In the genomic region with DNA sequence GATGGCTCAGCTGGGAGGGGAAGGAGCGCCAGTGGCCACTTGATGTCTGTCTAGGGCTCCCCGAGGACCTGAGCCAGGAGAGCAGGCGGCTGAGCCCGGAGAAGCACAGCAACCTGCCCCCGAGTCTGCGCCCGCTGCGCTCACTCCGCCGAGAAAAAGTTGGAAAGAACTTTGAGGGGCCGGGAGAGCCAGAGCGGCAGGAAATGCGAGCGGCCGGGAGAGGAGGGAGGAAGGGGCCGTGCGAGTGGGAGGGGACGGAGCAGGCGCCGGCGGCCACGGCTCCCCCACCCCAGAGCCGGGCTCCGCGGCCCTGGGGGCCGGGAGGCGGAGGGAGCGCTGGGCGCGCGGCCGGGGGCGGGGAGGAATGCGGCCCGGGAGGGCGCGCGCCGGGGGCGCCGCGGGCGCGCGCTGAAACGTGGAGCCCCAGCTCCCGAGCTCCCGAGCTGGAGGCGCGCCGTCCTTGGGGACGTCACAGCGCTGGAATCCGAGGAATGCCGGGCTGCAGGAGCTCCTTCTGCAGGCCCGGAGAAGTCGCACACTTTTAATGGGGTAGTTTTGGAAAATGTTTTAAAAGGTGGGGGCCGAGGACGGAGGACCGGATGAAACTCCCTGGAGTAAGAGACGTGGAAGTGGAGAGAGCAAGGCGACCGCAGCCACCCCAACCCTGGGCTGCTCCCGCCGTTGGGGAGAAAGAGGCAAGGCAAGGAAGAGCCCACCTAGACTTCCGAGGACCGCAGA, we compare ENCODE assay signal across 1 cellular context.
A peak's percentile ranks its signal among the peaks of the same experiment; 100 is the strongest.
TF ChIP-seq lines count a peak whose summit lies in the region.

A gene (minus strand): TSS at position 167 of the 738 bp plus-strand sequence. CDS start 86,799 bp downstream, outside the sequence.

TF ChIP-seq in HepG2, 621 proteins besides CTCF, POLR2A, EP300 and RAD21 (continued from another document and continues in another):
- TF ChIP-seq ZNF253 (CRISPR knock-in tag; IDR thresholded peaks at IDR 0.05; ENCODE audit: borderline replicate concordance) (no peak), SAFB2 (CRISPR knock-in tag; IDR thresholded peaks at IDR 0.05; ENCODE audit: borderline replicate concordance, low read depth) (no peak; the same call in 1 of the 2 replicates), SPEN (CRISPR knock-in tag; IDR thresholded peaks at IDR 0.05; ENCODE audit: low read depth) (no peak), SUZ12 (IDR thresholded peaks at IDR 0.05; ENCODE audit: low read depth, low read length) (no peak), ZNF781 (CRISPR knock-in tag; IDR thresholded peaks at IDR 0.05; ENCODE audit: borderline replicate concordance, not compliant biosample characterization) (no peak), ZNF510 (CRISPR knock-in tag; IDR thresholded peaks at IDR 0.05; ENCODE audit: low read depth) (no peak), KLF15 (CRISPR knock-in tag; IDR thresholded peaks at IDR 0.05; ENCODE audit: borderline replicate concordance) (no peak), ZSCAN30 (CRISPR knock-in tag; IDR thresholded peaks at IDR 0.05) (no peak), ZNF598 (CRISPR knock-in tag; IDR thresholded peaks at IDR 0.05; ENCODE audit: borderline replicate concordance) (no peak), TBX3 (IDR thresholded peaks at IDR 0.05; ENCODE audit: borderline replicate concordance) (no peak), TCF12 (IDR thresholded peaks at IDR 0.05) (no peak), TCF12 (CRISPR knock-in tag; IDR thresholded peaks at IDR 0.05) (no peak), DPF2 (CRISPR knock-in tag; IDR thresholded peaks at IDR 0.05; ENCODE audit: borderline replicate concordance, low read depth) (no peak), NRL (CRISPR knock-in tag; IDR thresholded peaks at IDR 0.05; ENCODE audit: borderline replicate concordance) (no peak), ZNF460 (CRISPR knock-in tag; IDR thresholded peaks at IDR 0.05; ENCODE audit: borderline replicate concordance) (no peak), FIP1L1 (IDR thresholded peaks at IDR 0.05; ENCODE audit: borderline replicate concordance, insufficient read depth, low read depth, low read length) (no peak), MXD4 (CRISPR knock-in tag; IDR thresholded peaks at IDR 0.05) (no peak), ZNF296 (CRISPR knock-in tag; conservative IDR thresholded peaks at IDR 0.05) (no peak), ZFYVE20 (CRISPR knock-in tag; IDR thresholded peaks at IDR 0.05; ENCODE audit: borderline replicate concordance, low read depth) (no peak), MED1 (CRISPR knock-in tag; IDR thresholded peaks at IDR 0.05) (no peak; the same call in 1 of the 2 replicates), PHF5A (CRISPR knock-in tag; IDR thresholded peaks at IDR 0.05; ENCODE audit: low read depth, unreplicated experiment) (no peak), THAP11 (CRISPR knock-in tag; IDR thresholded peaks at IDR 0.05) (no peak)
- TF ChIP-seq, protein P1, sequence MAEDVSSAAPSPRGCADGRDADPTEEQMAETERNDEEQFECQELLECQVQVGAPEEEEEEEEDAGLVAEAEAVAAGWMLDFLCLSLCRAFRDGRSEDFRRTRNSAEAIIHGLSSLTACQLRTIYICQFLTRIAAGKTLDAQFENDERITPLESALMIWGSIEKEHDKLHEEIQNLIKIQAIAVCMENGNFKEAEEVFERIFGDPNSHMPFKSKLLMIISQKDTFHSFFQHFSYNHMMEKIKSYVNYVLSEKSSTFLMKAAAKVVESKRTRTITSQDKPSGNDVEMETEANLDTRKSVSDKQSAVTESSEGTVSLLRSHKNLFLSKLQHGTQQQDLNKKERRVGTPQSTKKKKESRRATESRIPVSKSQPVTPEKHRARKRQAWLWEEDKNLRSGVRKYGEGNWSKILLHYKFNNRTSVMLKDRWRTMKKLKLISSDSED (CRISPR knock-in tag; IDR thresholded peaks at IDR 0.05) = no peak
- TF ChIP-seq, protein P2, sequence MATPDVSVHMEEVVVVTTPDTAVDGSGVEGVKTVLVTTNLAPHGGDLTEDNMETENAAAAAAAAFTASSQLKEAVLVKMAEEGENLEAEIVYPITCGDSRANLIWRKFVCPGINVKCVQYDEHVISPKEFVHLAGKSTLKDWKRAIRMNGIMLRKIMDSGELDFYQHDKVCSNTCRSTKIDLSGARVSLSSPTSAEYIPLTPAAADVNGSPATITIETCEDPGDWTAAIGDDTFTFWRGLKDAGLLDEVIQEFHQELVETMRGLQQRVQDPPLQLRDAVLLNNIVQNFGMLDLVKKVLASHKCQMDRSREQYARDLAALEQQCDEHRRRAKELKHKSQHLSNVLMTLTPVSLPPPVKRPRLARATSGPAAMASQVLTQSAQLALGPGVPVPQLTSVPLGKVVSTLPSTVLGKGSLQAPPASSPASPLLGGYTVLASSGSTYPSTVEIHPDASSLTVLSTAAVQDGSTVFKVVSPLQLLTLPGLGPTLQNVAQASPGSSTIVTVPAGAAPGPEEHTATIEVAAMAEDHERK (CRISPR knock-in tag; IDR thresholded peaks at IDR 0.05; ENCODE audit: low read depth) = no peak
- TF ChIP-seq, protein P3, sequence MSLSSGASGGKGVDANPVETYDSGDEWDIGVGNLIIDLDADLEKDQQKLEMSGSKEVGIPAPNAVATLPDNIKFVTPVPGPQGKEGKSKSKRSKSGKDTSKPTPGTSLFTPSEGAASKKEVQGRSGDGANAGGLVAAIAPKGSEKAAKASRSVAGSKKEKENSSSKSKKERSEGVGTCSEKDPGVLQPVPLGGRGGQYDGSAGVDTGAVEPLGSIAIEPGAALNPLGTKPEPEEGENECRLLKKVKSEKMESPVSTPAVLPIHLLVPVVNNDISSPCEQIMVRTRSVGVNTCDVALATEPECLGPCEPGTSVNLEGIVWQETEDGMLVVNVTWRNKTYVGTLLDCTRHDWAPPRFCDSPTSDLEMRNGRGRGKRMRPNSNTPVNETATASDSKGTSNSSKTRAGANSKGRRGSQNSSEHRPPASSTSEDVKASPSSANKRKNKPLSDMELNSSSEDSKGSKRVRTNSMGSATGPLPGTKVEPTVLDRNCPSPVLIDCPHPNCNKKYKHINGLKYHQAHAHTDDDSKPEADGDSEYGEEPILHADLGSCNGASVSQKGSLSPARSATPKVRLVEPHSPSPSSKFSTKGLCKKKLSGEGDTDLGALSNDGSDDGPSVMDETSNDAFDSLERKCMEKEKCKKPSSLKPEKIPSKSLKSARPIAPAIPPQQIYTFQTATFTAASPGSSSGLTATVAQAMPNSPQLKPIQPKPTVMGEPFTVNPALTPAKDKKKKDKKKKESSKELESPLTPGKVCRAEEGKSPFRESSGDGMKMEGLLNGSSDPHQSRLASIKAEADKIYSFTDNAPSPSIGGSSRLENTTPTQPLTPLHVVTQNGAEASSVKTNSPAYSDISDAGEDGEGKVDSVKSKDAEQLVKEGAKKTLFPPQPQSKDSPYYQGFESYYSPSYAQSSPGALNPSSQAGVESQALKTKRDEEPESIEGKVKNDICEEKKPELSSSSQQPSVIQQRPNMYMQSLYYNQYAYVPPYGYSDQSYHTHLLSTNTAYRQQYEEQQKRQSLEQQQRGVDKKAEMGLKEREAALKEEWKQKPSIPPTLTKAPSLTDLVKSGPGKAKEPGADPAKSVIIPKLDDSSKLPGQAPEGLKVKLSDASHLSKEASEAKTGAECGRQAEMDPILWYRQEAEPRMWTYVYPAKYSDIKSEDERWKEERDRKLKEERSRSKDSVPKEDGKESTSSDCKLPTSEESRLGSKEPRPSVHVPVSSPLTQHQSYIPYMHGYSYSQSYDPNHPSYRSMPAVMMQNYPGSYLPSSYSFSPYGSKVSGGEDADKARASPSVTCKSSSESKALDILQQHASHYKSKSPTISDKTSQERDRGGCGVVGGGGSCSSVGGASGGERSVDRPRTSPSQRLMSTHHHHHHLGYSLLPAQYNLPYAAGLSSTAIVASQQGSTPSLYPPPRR (CRISPR knock-in tag; IDR thresholded peaks at IDR 0.05; ENCODE audit: borderline replicate concordance) = 0 out of 2 replicates have a peak, but pooled peaks have one; percentile 0
- TF ChIP-seq, protein P4, sequence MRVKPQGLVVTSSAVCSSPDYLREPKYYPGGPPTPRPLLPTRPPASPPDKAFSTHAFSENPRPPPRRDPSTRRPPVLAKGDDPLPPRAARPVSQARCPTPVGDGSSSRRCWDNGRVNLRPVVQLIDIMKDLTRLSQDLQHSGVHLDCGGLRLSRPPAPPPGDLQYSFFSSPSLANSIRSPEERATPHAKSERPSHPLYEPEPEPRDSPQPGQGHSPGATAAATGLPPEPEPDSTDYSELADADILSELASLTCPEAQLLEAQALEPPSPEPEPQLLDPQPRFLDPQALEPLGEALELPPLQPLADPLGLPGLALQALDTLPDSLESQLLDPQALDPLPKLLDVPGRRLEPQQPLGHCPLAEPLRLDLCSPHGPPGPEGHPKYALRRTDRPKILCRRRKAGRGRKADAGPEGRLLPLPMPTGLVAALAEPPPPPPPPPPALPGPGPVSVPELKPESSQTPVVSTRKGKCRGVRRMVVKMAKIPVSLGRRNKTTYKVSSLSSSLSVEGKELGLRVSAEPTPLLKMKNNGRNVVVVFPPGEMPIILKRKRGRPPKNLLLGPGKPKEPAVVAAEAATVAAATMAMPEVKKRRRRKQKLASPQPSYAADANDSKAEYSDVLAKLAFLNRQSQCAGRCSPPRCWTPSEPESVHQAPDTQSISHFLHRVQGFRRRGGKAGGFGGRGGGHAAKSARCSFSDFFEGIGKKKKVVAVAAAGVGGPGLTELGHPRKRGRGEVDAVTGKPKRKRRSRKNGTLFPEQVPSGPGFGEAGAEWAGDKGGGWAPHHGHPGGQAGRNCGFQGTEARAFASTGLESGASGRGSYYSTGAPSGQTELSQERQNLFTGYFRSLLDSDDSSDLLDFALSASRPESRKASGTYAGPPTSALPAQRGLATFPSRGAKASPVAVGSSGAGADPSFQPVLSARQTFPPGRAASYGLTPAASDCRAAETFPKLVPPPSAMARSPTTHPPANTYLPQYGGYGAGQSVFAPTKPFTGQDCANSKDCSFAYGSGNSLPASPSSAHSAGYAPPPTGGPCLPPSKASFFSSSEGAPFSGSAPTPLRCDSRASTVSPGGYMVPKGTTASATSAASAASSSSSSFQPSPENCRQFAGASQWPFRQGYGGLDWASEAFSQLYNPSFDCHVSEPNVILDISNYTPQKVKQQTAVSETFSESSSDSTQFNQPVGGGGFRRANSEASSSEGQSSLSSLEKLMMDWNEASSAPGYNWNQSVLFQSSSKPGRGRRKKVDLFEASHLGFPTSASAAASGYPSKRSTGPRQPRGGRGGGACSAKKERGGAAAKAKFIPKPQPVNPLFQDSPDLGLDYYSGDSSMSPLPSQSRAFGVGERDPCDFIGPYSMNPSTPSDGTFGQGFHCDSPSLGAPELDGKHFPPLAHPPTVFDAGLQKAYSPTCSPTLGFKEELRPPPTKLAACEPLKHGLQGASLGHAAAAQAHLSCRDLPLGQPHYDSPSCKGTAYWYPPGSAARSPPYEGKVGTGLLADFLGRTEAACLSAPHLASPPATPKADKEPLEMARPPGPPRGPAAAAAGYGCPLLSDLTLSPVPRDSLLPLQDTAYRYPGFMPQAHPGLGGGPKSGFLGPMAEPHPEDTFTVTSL (CRISPR knock-in tag; IDR thresholded peaks at IDR 0.05; ENCODE audit: borderline replicate concordance) = 0 out of 2 replicates have a peak, but pooled peaks have one; percentile 33
- TF ChIP-seq, protein P5, sequence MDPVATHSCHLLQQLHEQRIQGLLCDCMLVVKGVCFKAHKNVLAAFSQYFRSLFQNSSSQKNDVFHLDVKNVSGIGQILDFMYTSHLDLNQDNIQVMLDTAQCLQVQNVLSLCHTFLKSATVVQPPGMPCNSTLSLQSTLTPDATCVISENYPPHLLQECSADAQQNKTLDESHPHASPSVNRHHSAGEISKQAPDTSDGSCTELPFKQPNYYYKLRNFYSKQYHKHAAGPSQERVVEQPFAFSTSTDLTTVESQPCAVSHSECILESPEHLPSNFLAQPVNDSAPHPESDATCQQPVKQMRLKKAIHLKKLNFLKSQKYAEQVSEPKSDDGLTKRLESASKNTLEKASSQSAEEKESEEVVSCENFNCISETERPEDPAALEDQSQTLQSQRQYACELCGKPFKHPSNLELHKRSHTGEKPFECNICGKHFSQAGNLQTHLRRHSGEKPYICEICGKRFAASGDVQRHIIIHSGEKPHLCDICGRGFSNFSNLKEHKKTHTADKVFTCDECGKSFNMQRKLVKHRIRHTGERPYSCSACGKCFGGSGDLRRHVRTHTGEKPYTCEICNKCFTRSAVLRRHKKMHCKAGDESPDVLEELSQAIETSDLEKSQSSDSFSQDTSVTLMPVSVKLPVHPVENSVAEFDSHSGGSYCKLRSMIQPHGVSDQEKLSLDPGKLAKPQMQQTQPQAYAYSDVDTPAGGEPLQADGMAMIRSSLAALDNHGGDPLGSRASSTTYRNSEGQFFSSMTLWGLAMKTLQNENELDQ (CRISPR knock-in tag; IDR thresholded peaks at IDR 0.05; ENCODE audit: borderline replicate concordance) = no peak
- TF ChIP-seq, protein P6, sequence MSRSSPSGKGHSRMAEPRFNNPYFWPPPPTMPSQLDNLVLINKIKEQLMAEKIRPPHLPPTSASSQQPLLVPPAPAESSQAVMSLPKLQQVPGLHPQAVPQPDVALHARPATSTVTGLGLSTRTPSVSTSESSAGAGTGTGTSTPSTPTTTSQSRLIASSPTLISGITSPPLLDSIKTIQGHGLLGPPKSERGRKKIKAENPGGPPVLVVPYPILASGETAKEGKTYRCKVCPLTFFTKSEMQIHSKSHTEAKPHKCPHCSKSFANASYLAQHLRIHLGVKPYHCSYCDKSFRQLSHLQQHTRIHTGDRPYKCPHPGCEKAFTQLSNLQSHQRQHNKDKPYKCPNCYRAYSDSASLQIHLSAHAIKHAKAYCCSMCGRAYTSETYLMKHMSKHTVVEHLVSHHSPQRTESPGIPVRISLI (CRISPR knock-in tag; IDR thresholded peaks at IDR 0.05; ENCODE audit: borderline replicate concordance) = no peak
- TF ChIP-seq, protein P7, sequence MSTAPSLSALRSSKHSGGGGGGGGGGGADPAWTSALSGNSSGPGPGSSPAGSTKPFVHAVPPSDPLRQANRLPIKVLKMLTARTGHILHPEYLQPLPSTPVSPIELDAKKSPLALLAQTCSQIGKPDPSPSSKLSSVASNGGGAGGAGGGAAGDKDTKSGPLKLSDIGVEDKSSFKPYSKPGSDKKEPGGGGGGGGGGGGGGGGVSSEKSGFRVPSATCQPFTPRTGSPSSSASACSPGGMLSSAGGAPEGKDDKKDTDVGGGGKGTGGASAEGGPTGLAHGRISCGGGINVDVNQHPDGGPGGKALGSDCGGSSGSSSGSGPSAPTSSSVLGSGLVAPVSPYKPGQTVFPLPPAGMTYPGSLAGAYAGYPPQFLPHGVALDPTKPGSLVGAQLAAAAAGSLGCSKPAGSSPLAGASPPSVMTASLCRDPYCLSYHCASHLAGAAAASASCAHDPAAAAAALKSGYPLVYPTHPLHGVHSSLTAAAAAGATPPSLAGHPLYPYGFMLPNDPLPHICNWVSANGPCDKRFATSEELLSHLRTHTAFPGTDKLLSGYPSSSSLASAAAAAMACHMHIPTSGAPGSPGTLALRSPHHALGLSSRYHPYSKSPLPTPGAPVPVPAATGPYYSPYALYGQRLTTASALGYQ (CRISPR knock-in tag; IDR thresholded peaks at IDR 0.05) = no peak
- TF ChIP-seq, protein P8, sequence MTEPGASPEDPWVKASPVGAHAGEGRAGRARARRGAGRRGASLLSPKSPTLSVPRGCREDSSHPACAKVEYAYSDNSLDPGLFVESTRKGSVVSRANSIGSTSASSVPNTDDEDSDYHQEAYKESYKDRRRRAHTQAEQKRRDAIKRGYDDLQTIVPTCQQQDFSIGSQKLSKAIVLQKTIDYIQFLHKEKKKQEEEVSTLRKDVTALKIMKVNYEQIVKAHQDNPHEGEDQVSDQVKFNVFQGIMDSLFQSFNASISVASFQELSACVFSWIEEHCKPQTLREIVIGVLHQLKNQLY (CRISPR knock-in tag; IDR thresholded peaks at IDR 0.05) = no peak
- TF ChIP-seq, protein P9, sequence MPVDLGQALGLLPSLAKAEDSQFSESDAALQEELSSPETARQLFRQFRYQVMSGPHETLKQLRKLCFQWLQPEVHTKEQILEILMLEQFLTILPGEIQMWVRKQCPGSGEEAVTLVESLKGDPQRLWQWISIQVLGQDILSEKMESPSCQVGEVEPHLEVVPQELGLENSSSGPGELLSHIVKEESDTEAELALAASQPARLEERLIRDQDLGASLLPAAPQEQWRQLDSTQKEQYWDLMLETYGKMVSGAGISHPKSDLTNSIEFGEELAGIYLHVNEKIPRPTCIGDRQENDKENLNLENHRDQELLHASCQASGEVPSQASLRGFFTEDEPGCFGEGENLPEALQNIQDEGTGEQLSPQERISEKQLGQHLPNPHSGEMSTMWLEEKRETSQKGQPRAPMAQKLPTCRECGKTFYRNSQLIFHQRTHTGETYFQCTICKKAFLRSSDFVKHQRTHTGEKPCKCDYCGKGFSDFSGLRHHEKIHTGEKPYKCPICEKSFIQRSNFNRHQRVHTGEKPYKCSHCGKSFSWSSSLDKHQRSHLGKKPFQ (CRISPR knock-in tag; IDR thresholded peaks at IDR 0.05; ENCODE audit: insufficient replicate concordance) = peak; percentile 47
